13 cellular contexts compared by ENCODE assay signal in the genomic region with DNA sequence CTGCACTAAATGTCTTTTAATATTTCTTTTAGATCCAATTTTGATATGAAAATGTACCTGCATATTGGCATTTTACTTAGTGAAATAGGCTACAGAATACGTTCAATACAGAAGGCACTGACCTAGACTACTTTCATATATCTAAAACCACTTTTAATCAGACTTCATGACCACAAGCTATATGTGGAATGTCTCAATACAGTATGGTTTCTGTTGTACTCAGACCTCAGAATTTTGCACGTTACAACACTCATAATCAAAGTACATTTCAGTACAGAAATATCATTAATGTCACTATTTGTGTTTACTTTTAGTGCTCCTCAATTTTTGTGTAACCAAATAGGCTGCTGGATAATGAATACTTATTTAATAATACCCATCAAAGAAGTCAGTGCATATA.
DNase-seq lines count a peak whose midpoint lies in the region; ATAC-seq, FAIRE-seq and TF ChIP-seq lines count a peak whose summit lies in the region.
"Had no signal": no experiment of that assay in that cellular context is flagged by ENCODE, and none has a peak within 500 bp of the region (broad histone marks: within the 10 kb centered on the region; RNA-seq: fewer than 3 reads in every experiment).

No MANE protein-coding gene starts in this region.

- TF ChIP-seq CTCF in D721Med (IDR thresholded peaks at IDR 0.05; ENCODE audit: insufficient read depth, missing control alignments), result no peak

- no peak overlapping the region for H3K4me3 Mint-ChIP-seq in activated T-helper 17 cell treated with anti-CD3 and anti-CD28 coated beads, Interleukin-2, amount 50 U/mL, for 72 hours
- no peak overlapping the region for H3K4me3 Mint-ChIP-seq in effector memory CD8-positive, alpha-beta T cell
- H3K4me3 Mint-ChIP-seq: activated naive CD4-positive, alpha-beta T cell treated with anti-CD3 and anti-CD28 coated beads for 36 hours; mesothelial cell of epicardium had no signal

- H3K36me3 Mint-ChIP-seq in activated T-helper 17 cell treated with anti-CD3 and anti-CD28 coated beads, Interleukin-2, amount 50 U/mL, for 72 hours (ENCODE audit: low read depth), result no peaks in the 10 kb centered on the region
- H3K36me3 Mint-ChIP-seq in effector memory CD8-positive, alpha-beta T cell (ENCODE audit: insufficient read depth), result no peaks in the 10 kb centered on the region
- H3K36me3 Mint-ChIP-seq: mesothelial cell of epicardium had no signal

- DNase-seq in MV-4-11 (lab: John Stamatoyannopoulos, UW) (peak; percentile 32), T1000 (lab: John Stamatoyannopoulos, UW) (no peak), D721Med (ENCODE audit: insufficient read length, low spot score) (no peak)
- DNase-seq in effector memory CD8-positive, alpha-beta T cell, result no peak
- DNase-seq: activated naive CD4-positive, alpha-beta T cell treated with anti-CD3 and anti-CD28 coated beads for 36 hours; foreskin melanocyte; NCI-H187 treated with DMSO at 0.1 percent for 48 hours; substantia nigra had no signal

- no peaks in the 10 kb centered on the region for H3K4me1 Mint-ChIP-seq in activated T-helper 17 cell treated with anti-CD3 and anti-CD28 coated beads, Interleukin-2, amount 50 U/mL, for 72 hours
- H3K4me1 Mint-ChIP-seq in effector memory CD8-positive, alpha-beta T cell (ENCODE audit: low read depth in 2 of 2), result no peaks in the 10 kb centered on the region

- H3K9me3 Mint-ChIP-seq in activated T-helper 17 cell treated with anti-CD3 and anti-CD28 coated beads, Interleukin-2, amount 50 U/mL, for 72 hours, result no peaks in the 10 kb centered on the region
- peaks cover 0 to 1% of the 10 kb centered on the region in 2 donors for H3K9me3 Mint-ChIP-seq in effector memory CD8-positive, alpha-beta T cell
- H3K9me3 Mint-ChIP-seq: activated naive CD4-positive, alpha-beta T cell treated with anti-CD3 and anti-CD28 coated beads for 36 hours; mesothelial cell of epicardium had no signal

- FAIRE-seq in D721Med (lab: Jason Lieb, UNC), result no peak

- peaks cover 12% of the 10 kb centered on the region for H3K27me3 Mint-ChIP-seq in activated T-helper 17 cell treated with anti-CD3 and anti-CD28 coated beads, Interleukin-2, amount 50 U/mL, for 72 hours
- H3K27me3 Mint-ChIP-seq in effector memory CD8-positive, alpha-beta T cell, result no peaks in the 10 kb centered on the region

- peak; percentile 82 for ATAC-seq in GM18868 (IDR thresholded peaks at IDR 0.05; ENCODE audit: unreplicated experiment)
- peak; percentile 56 for ATAC-seq in GM21619 (IDR thresholded peaks at IDR 0.05; ENCODE audit: unreplicated experiment)
- ATAC-seq in HG03095 (IDR thresholded peaks at IDR 0.05; ENCODE audit: unreplicated experiment), result peak; percentile 54
- ATAC-seq in activated T-helper 17 cell treated with anti-CD3 and anti-CD28 coated beads, Interleukin-2, amount 50 U/mL, for 72 hours (replicated peaks), result no peak
- ATAC-seq in effector memory CD8-positive, alpha-beta T cell (replicated peaks), result no peak

- no peak overlapping the region for H3K27ac Mint-ChIP-seq in activated T-helper 17 cell treated with anti-CD3 and anti-CD28 coated beads, Interleukin-2, amount 50 U/mL, for 72 hours
- no peak overlapping the region for H3K27ac Mint-ChIP-seq in effector memory CD8-positive, alpha-beta T cell
- H3K27ac Mint-ChIP-seq: activated naive CD4-positive, alpha-beta T cell treated with anti-CD3 and anti-CD28 coated beads for 36 hours; mesothelial cell of epicardium had no signal

Comparison
In these comparisons a context has a peak if more than half of its experiments do, and no peak if none do; other contexts are left out.
1. ATAC-seq: peak in GM18868 (single experiment), GM21619 (single experiment) and HG03095 (single experiment); none in activated T-helper 17 cell treated with anti-CD3 and anti-CD28 coated beads, Interleukin-2, amount 50 U/mL, for 72 hours (single experiment) and effector memory CD8-positive, alpha-beta T cell (single experiment).